ENCODE assay signal across 8 cellular contexts in the genomic region with DNA sequence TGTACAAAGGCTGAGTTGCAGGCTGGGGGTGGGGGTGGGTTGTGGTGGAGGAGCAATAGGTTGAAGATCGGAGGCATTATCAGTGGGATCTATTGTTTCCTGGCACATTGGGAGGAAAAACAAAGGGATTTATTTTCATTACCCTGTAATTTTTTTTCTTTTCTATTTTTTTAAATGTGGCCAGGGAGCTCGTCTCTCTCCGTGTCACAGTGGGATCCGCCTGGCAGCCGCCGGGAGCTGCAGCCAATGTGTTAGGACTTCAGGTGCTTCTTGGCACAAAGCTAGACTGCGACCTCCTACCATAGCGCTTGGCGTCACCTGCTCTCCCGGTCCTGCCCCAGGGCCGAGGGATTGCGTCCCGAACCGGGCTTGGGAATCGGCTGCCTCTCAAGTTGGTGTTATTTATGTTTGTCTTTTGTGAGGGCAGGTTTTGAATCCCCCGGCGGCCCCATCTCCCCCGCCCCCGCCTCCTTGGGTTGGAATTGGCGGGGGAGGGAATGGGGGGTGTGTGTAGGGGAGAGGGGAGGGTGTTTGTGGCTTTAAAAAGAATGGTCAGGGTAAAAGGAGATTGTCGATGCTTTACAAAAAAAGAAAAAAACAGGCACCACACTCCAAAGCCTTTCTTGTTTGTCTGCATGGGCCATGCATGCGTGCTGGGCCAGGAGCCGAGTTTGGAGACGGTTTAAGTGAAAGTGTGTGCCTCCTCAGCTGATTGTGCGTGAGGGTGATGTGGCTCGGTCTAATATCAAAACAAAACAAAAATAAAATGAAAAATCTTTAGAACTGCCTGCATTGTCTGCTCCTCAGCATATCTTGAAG. TPM values are rescaled to one million over a fixed set of nuclear protein-coding genes. Genes with fewer than 3 reads are reported as not detected.
DNase-seq lines count a peak whose midpoint lies in the region; TF ChIP-seq lines count a peak whose summit lies in the region.

No MANE protein-coding gene starts in this region.

- H3K27ac Mint-ChIP-seq in progenitor cell of endocrine pancreas: peak overlapping the region; percentile 99

- peaks cover 39% of the 10 kb centered on the region for H3K4me1 Mint-ChIP-seq in progenitor cell of endocrine pancreas (ENCODE audit: low read depth)

- H2AFZ ChIP-seq in MM.1S (ENCODE audit: low read length): peak overlapping the region; percentile 92

- DNase-seq in DMS 273 (lab: John Stamatoyannopoulos, UW; ENCODE audit: unreplicated experiment) (peak; percentile 83), MM.1S (no peak), amniotic epithelial cell (ENCODE audit: low read depth) (peak; percentile 4), hypothalamus (lab: John Stamatoyannopoulos, UW) (peak in 44 of 51 donors; percentile 6 to 86 (median 33)), progenitor cell of endocrine pancreas (ENCODE audit: low spot score, unreplicated experiment) (peak; percentile 60), middle frontal gyrus (ENCODE audit: extremely low spot score, low spot score) (no peak), germinal center (ENCODE audit: low spot score) (no peak), SIG-M5 (lab: John Stamatoyannopoulos, UW) (no peak)

- H3K9me3 Mint-ChIP-seq in progenitor cell of endocrine pancreas (ENCODE audit: low read depth): no peaks in the 10 kb centered on the region

- H3K9me3 ChIP-seq in MM.1S (replicated peaks; ENCODE audit: insufficient read depth, low read length): no peaks in the 10 kb centered on the region

- peak overlapping the region; percentile 81; the same call in 1 of the 2 replicates for H3K4me2 ChIP-seq in MM.1S (ENCODE audit: low read depth, low read length)

- H3K4me3 ChIP-seq in MM.1S (ENCODE audit: low read length): peak overlapping the region; percentile 61

- no peaks in the 10 kb centered on the region for H3K4me1 ChIP-seq in MM.1S (ENCODE audit: low read length)

- H3K36me3 ChIP-seq in MM.1S (replicated peaks; ENCODE audit: insufficient read depth, low read length): no peaks in the 10 kb centered on the region

- H3F3A ChIP-seq in MM.1S (ENCODE audit: insufficient read depth, low read length): no peaks in the 10 kb centered on the region

- H3K27me3 Mint-ChIP-seq in progenitor cell of endocrine pancreas: no peaks in the 10 kb centered on the region

- peak overlapping the region; percentile 93 for H3K4me3 Mint-ChIP-seq in progenitor cell of endocrine pancreas (ENCODE audit: low read depth)

- TF ChIP-seq CTCF in MM.1S (IDR thresholded peaks at IDR 0.05; ENCODE audit: low read length) (no peak), progenitor cell of endocrine pancreas (IDR thresholded peaks at IDR 0.05; ENCODE audit: unreplicated experiment) (no peak)

- no peaks in the 10 kb centered on the region for H3K79me2 ChIP-seq in MM.1S (ENCODE audit: low read length)

- no peaks in the 10 kb centered on the region for H3K9me2 ChIP-seq in MM.1S (replicated peaks; ENCODE audit: insufficient read depth, low read length)

- no peaks in the 10 kb centered on the region for H3K27me3 ChIP-seq in MM.1S (replicated peaks; ENCODE audit: insufficient read depth, low read length)

- no peak overlapping the region for H3K27ac ChIP-seq in MM.1S (ENCODE audit: low read length)

- H3K9ac ChIP-seq in MM.1S (ENCODE audit: low read length): peak overlapping the region; percentile 47; the same call in 1 of the 2 replicates

- H4K20me1 ChIP-seq in MM.1S (ENCODE audit: insufficient read depth, low read length): no peaks in the 10 kb centered on the region

- peaks cover 8% of the 10 kb centered on the region for H3K36me3 Mint-ChIP-seq in progenitor cell of endocrine pancreas (ENCODE audit: insufficient read depth)

RNA-seq across cellular contexts. Expression of gene PPP1R9A, which starts 1.0 kb away (rescaled TPM):
- total RNA-seq in progenitor cell of endocrine pancreas: 55.2 and 57.2 TPM in 2 replicates

Comparison
In these comparisons a context has a peak if more than half of its experiments do, and no peak if none do; other contexts are left out.
1. DNase-seq: peak in DMS 273 (single experiment), amniotic epithelial cell (single experiment), hypothalamus (44 of 51) and progenitor cell of endocrine pancreas (single experiment); none in MM.1S (single experiment), middle frontal gyrus (single experiment), germinal center (single experiment) and SIG-M5 (single experiment).